ENCODE assay signal across 8 cellular contexts in the genomic region with DNA sequence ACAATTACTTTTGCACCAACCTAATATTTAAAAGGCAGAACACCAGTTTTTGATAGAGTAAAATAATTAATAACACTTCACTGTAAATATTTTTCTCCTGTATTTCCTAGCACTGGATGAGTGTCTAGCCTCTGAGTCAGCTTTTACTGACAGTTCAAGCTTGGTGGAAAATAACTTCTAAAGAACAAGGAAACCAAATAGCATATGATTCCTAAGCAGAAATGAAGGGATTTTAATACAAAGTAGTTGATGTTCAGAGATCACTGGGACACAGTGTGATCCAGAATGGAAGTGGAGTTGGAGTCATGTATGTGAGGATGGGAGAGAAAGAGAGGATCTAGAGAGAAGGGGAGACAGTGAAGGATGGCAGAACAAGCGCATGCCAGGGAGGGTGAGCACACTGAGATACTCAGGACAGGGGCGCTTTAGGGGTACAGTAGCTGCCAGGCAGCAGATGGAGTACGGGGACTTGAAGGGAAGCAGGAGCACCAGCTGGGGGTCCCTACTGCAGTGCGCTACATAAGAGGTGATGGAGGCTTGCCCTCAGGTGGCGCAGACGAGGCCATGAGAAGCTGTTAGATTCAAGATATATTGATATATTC.
DNase-seq lines count a peak whose midpoint lies in the region; ATAC-seq and TF ChIP-seq lines count a peak whose summit lies in the region.

No MANE protein-coding gene starts in this region.

- DNase-seq in amniotic epithelial cell (ENCODE audit: low read depth) = peak; percentile 66
- DNase-seq in omental fat pad (ENCODE audit: low spot score) = no peak
- no peak for DNase-seq in NOMO-1 (lab: John Stamatoyannopoulos, UW; ENCODE audit: unreplicated experiment in 2 of 2)
- no peak for DNase-seq in D341Med (ENCODE audit: low spot score)
- no peak for DNase-seq in activated naive CD4-positive, alpha-beta T cell (lab: John Stamatoyannopoulos, UW)
- no peak for DNase-seq in activated CD8-positive, alpha-beta memory T cell treated with anti-CD3 and anti-CD28 coated beads, Interleukin-2, amount 50 U/mL, for 4 hours

- no peak for TF ChIP-seq CTCF in omental fat pad (IDR thresholded peaks at IDR 0.05)

- ATAC-seq in GM18909 (IDR thresholded peaks at IDR 0.05; ENCODE audit: poor library complexity, unreplicated experiment) (peak; percentile 35), HG02852 (IDR thresholded peaks at IDR 0.05; ENCODE audit: unreplicated experiment) (peak; percentile 11), omental fat pad (ENCODE audit: low FRiP score) (peak; percentile 48)
